In genomic region chr2:201127570-201127969, GRCh38 we compare ENCODE assay signal across 8 cellular contexts. TPM values are rescaled to one million over a fixed set of nuclear protein-coding genes. Genes with fewer than 3 reads are reported as not detected.
A peak's percentile ranks its signal among the peaks of the same experiment; 100 is the strongest.
DNase-seq lines count a peak whose midpoint lies in the region; ATAC-seq, FAIRE-seq and TF ChIP-seq lines count a peak whose summit lies in the region.

No MANE protein-coding gene starts in this region.

- H3K36me3 Mint-ChIP-seq in stimulated activated naive B cell treated with anti-CD40 and anti-IgM and Interleukin-4, amounts not matched to agents 10 μg/mL and 1 μg/mL and 100 μg/mL, for 72 hours = peaks cover 46 to 52% of the 10 kb centered on the region in 2 donors

- DNase-seq in DND-41 = peak; percentile 40
- no peak for DNase-seq in PC-9
- DNase-seq in K562 (ENCODE audit: extremely low read depth in 1 of 4, low spot score in 3 of 4) = peak in 1 of 4 experiments; percentile 38
- DNase-seq in kidney = no peak
- peak; percentile 43 for DNase-seq in stimulated activated naive B cell treated with anti-CD40 and anti-IgM and Interleukin-4, amounts not matched to agents 10 μg/mL and 1 μg/mL and 100 μg/mL, for 72 hours
- no peak for DNase-seq in SJCRH30

- no peak for TF ChIP-seq RAD21 in K562 (CRISPR knock-in tag; conservative IDR thresholded peaks at IDR 0.05 in 1 of 2, IDR thresholded peaks at IDR 0.05 in 1 of 2)

- POLR2A ChIA-PET in PC-9 (lab: Charles Lee; ENCODE audit: unreplicated experiment) = no interaction called here
- POLR2A ChIA-PET in K562 (lab: Yijun Ruan, JAX) = interaction anchor here (1.0 kb wide), 1 partner anchor 55 kb away, joined by 3 read pairs; the partner anchor contains the start of gene CASP10

- H3K27ac ChIP-seq in DND-41 (ENCODE audit: low read length) (no peak overlapping the region), PC-9 (0 out of 2 replicates have a peak overlapping the region, but pooled peaks have one; percentile 32), K562 (ENCODE audit: extremely low read depth, low read depth, low read length) (peak overlapping the region; percentile 82), kidney (ENCODE audit: low read depth in 2 of 2, low read length in 2 of 2) (peak overlapping the region; percentile 87 to 90), SJCRH30 (no peak overlapping the region)

- TF ChIP-seq POLR2A in K562 (conservative IDR thresholded peaks at IDR 0.05) = no peak

- H3K36me3 ChIP-seq in DND-41 (ENCODE audit: insufficient read depth, low read length) (no peaks in the 10 kb centered on the region), PC-9 (ENCODE audit: low read depth) (no peaks in the 10 kb centered on the region), K562 (ENCODE audit: control insufficient read depth, insufficient read depth, low read length) (peaks cover 36% of the 10 kb centered on the region), kidney (ENCODE audit: control insufficient read depth in 1 of 2, insufficient read depth in 2 of 2, low read length in 2 of 2) (peaks cover 0 to 5% of the 10 kb centered on the region in 2 donors), SJCRH30 (no peaks in the 10 kb centered on the region)

- no peak overlapping the region for H2AFZ ChIP-seq in DND-41 (ENCODE audit: low read depth, low read length)
- no peak overlapping the region for H2AFZ ChIP-seq in PC-9
- H2AFZ ChIP-seq in K562 (ENCODE audit: low read depth, low read length) = no peak overlapping the region

- H3K79me2 ChIP-seq in DND-41 (ENCODE audit: insufficient read depth, low read length) (peaks cover 68% of the 10 kb centered on the region), PC-9 (ENCODE audit: low read depth) (peaks cover 61% of the 10 kb centered on the region), K562 (ENCODE audit: control insufficient read depth, insufficient read depth, low read length) (peaks cover 97% of the 10 kb centered on the region)

- H3K4me2 ChIP-seq in DND-41 (ENCODE audit: insufficient read depth, low read length) = no peak overlapping the region
- no peak overlapping the region for H3K4me2 ChIP-seq in PC-9
- peak overlapping the region; percentile 82 for H3K4me2 ChIP-seq in K562 (ENCODE audit: insufficient read depth, low read length)

- TF ChIP-seq EP300 in K562 (IDR thresholded peaks at IDR 0.05; ENCODE audit: low read length) = no peak

- no peaks in the 10 kb centered on the region for H3K9me3 Mint-ChIP-seq in stimulated activated naive B cell treated with anti-CD40 and anti-IgM and Interleukin-4, amounts not matched to agents 10 μg/mL and 1 μg/mL and 100 μg/mL, for 72 hours

- H3K4me3 ChIP-seq in DND-41 (ENCODE audit: low read depth in 1 of 2, low read length in 2 of 2) (no peak overlapping the region), PC-9 (no peak overlapping the region), K562 (peak overlapping the region; percentile 20; the same call in 1 of the 2 replicates), kidney (ENCODE audit: low read length in 2 of 2) (peak overlapping the region; percentile 46 to 47), SJCRH30 (no peak overlapping the region)

- in situ Hi-C loops in K562 (cut with MboI) = no loop called here

- peaks cover 51 to 68% of the 10 kb centered on the region in 2 donors for H3K4me1 Mint-ChIP-seq in stimulated activated naive B cell treated with anti-CD40 and anti-IgM and Interleukin-4, amounts not matched to agents 10 μg/mL and 1 μg/mL and 100 μg/mL, for 72 hours

- H3K9ac ChIP-seq in DND-41 (ENCODE audit: low read depth, low read length) = no peak overlapping the region; the same call in 1 of the 2 replicates
- peak overlapping the region; percentile 66 to 84; a peak in 3 of 4 replicates for H3K9ac ChIP-seq in K562 (ENCODE audit: insufficient read depth in 1 of 2, low read depth in 2 of 2, low read length in 2 of 2)
- peak overlapping the region in 1 of 2 donors; percentile 70 for H3K9ac ChIP-seq in kidney (ENCODE audit: low read length in 2 of 2)

- peak overlapping the region; percentile 79 to 85 for H3K4me3 Mint-ChIP-seq in stimulated activated naive B cell treated with anti-CD40 and anti-IgM and Interleukin-4, amounts not matched to agents 10 μg/mL and 1 μg/mL and 100 μg/mL, for 72 hours

- peak overlapping the region; percentile 91 for H3K27ac Mint-ChIP-seq in stimulated activated naive B cell treated with anti-CD40 and anti-IgM and Interleukin-4, amounts not matched to agents 10 μg/mL and 1 μg/mL and 100 μg/mL, for 72 hours

- WGBS in K562 (ENCODE audit: insufficient coverage, low coverage, missing lambda C conversion rate) = 12% methylated on average over 4 of the region's 5 CpGs

- no peak for TF ChIP-seq CTCF in DND-41 (IDR thresholded peaks at IDR 0.05; ENCODE audit: borderline replicate concordance, extremely low read depth, low read length, poor library complexity, severe bottlenecking)
- TF ChIP-seq CTCF in PC-9 (conservative IDR thresholded peaks at IDR 0.05) = no peak
- TF ChIP-seq CTCF in K562 (IDR thresholded peaks at IDR 0.05 in 2 of 3, conservative IDR thresholded peaks at IDR 0.05 in 1 of 3; ENCODE audit: insufficient read depth in 2 of 3, low read depth in 1 of 3, low read length in 3 of 3) = no peak
- TF ChIP-seq CTCF in kidney (IDR thresholded peaks at IDR 0.05; ENCODE audit: borderline replicate concordance, extremely low read depth, insufficient read depth) = no peak

- H3K4me1 ChIP-seq in DND-41 (ENCODE audit: insufficient read depth, low read length) (peaks cover 51% of the 10 kb centered on the region), PC-9 (replicated peaks; ENCODE audit: insufficient read depth) (peaks cover 74% of the 10 kb centered on the region), K562 (replicated peaks in 1 of 2; ENCODE audit: control insufficient read depth in 2 of 2, insufficient read depth in 2 of 2, low read length in 2 of 2) (peaks cover 34 to 76% of the 10 kb centered on the region in 2 experiments), kidney (ENCODE audit: control insufficient read depth in 1 of 2, insufficient read depth in 1 of 2, low read depth in 1 of 2, low read length in 2 of 2) (peaks cover 55 to 76% of the 10 kb centered on the region in 2 donors), SJCRH30 (peaks cover 46% of the 10 kb centered on the region)

- FAIRE-seq in K562 (lab: Jason Lieb, UNC) (no peak), kidney (lab: Jason Lieb, UNC) (no peak)

- H3K9me1 ChIP-seq in K562 (ENCODE audit: control insufficient read depth, insufficient read depth, low read length) = no peaks in the 10 kb centered on the region

- H4K20me1 ChIP-seq in DND-41 (ENCODE audit: insufficient read depth, low read length) = no peaks in the 10 kb centered on the region
- H4K20me1 ChIP-seq in PC-9 (ENCODE audit: insufficient read depth) = no peaks in the 10 kb centered on the region
- no peaks in the 10 kb centered on the region for H4K20me1 ChIP-seq in K562 (replicated peaks; ENCODE audit: control insufficient read depth, insufficient read depth, low read length)

- ATAC-seq in DND-41 (ENCODE audit: insufficient read depth, low read depth) (peak; percentile 20; the same call in 2 of the 3 replicates), K562 (peak; percentile 19; the same call in 2 of the 3 replicates), GM21737 (IDR thresholded peaks at IDR 0.05; ENCODE audit: unreplicated experiment) (no peak), HG03432 (IDR thresholded peaks at IDR 0.05; ENCODE audit: unreplicated experiment) (no peak)
- peak; percentile 20 to 23 for ATAC-seq in stimulated activated naive B cell treated with anti-CD40 and anti-IgM and Interleukin-4, amounts not matched to agents 10 μg/mL and 1 μg/mL and 100 μg/mL, for 72 hours (replicated peaks)

- CTCF ChIA-PET in PC-9 (lab: Charles Lee) = no interaction called here
- CTCF ChIA-PET in K562 (lab: Yijun Ruan, JAX; ENCODE audit: low intra/inter-chr PET ratio) = no interaction called here

- peaks cover 30% of the 10 kb centered on the region for H3F3A ChIP-seq in PC-9 (ENCODE audit: insufficient read depth, low read depth)

- BruUV-seq in PC-9 (replicated peaks; lab: Mats Ljungman, UMichigan) (no TSS peak), K562 (replicated peaks; lab: Mats Ljungman, UMichigan) (no TSS peak)

- H3K27me3 ChIP-seq in DND-41 (ENCODE audit: insufficient read depth, low read length, poor library complexity) (no peaks in the 10 kb centered on the region), PC-9 (ENCODE audit: insufficient read depth, low read depth) (no peaks in the 10 kb centered on the region), K562 (ENCODE audit: control insufficient read depth in 2 of 2, insufficient read depth in 2 of 2, low read length in 2 of 2) (no peaks in the 10 kb centered on the region), SJCRH30 (no peaks in the 10 kb centered on the region)

- no peaks in the 10 kb centered on the region for H3K9me2 ChIP-seq in PC-9 (ENCODE audit: insufficient read depth)

- H3K27me3 Mint-ChIP-seq in stimulated activated naive B cell treated with anti-CD40 and anti-IgM and Interleukin-4, amounts not matched to agents 10 μg/mL and 1 μg/mL and 100 μg/mL, for 72 hours = no peaks in the 10 kb centered on the region

- intact Hi-C loops in PC-9 (cut with micrococcal nuclease; ENCODE audit: unreplicated experiment) = no loop called here
- intact Hi-C loops in K562 (cut with micrococcal nuclease) = no loop called here
- intact Hi-C loops in kidney (cut with DNase I) = no loop called here

- no peaks in the 10 kb centered on the region for H3K9me3 ChIP-seq in DND-41 (ENCODE audit: insufficient read depth, low read length, severe bottlenecking)
- H3K9me3 ChIP-seq in PC-9 (ENCODE audit: insufficient read depth, low read depth) = no peaks in the 10 kb centered on the region
- no peaks in the 10 kb centered on the region for H3K9me3 ChIP-seq in K562 (replicated peaks; ENCODE audit: control insufficient read depth, insufficient read depth, low read depth, low read length)
- no peaks in the 10 kb centered on the region for H3K9me3 ChIP-seq in kidney (ENCODE audit: control insufficient read depth in 1 of 2, low read length in 2 of 2)
- H3K9me3 ChIP-seq in SJCRH30 (replicated peaks) = no peaks in the 10 kb centered on the region

RNA-seq across cellular contexts. Expression of gene CFLAR, which starts 11.6 kb away (rescaled TPM):
- 75.4 and 99.1 TPM in 2 replicates for total RNA-seq in PC-9 (2021)
- 362 and 472 TPM in 2 replicates for total RNA-seq in K562 (2011; cell fraction: chromatin; rRNA removed; ENCODE audit: low replicate concordance)
- 167 and 172 TPM in 2 replicates for total RNA-seq in K562 (2011; cell fraction: nucleolus; rRNA removed)
- total RNA-seq in K562 (2011; cell fraction: nucleoplasm; rRNA removed) = 230 and 255 TPM in 2 replicates
- 46.0 and 48.6 TPM in 2 replicates for total RNA-seq in K562 (2014; rRNA removed)
- total RNA-seq in K562 (2014; rRNA removed; fragmentation: Illumina TruSeq; extraction: Trizol) = 73.6 and 95.3 TPM in 2 replicates
- 32.9 and 39.4 TPM in 2 replicates for total RNA-seq in K562 (2015; rRNA removed; fragmentation: Illumina TruSeq; extraction: Trizol)
- total RNA-seq in K562 (2021) = 66.4 and 78.4 TPM in 2 replicates
- polyA plus RNA-seq in K562 (2011; rRNA removed) = 55.5 and 102 TPM in 2 replicates
- polyA plus RNA-seq in K562 (2011; cell fraction: cytosol; rRNA removed) = 42.6 and 44.2 TPM in 2 replicates
- polyA plus RNA-seq in K562 (2011; cell fraction: nucleus; rRNA removed) = 65.0 and 100 TPM in 2 replicates
- polyA plus RNA-seq in K562 (2012) = 48.8 and 58.4 TPM in 2 replicates
- 54.0 and 55.1 TPM in 2 replicates for polyA plus RNA-seq in K562 (2014; fragmentation: Illumina TruSeq; extraction: Trizol)
- 10 to 100 TPM; 27.5 to 30.3 TPM for polyA plus RNA-seq in K562 (2014; fragmentation: Nextera tagmentation; extraction: Ambion mirVana)
- 45.6 and 55.9 TPM in 2 replicates for polyA plus RNA-seq in K562 (2014; rRNA removed)
- polyA minus RNA-seq in K562 (2011; rRNA and poly(A)+ RNA removed) = 142 and 164 TPM in 2 replicates
- 41.0 and 53.7 TPM in 2 replicates for polyA minus RNA-seq in K562 (2011; cell fraction: cytosol; rRNA and poly(A)+ RNA removed)
- polyA minus RNA-seq in K562 (2011; cell fraction: nucleus; rRNA and poly(A)+ RNA removed) = 135 and 142 TPM in 2 replicates
- total RNA-seq in kidney = 263 TPM
- 47.2 TPM for polyA plus RNA-seq in kidney (ENCODE audit: insufficient read depth, low read depth, low replicate concordance)
- 13.6 TPM in 2 replicates for total RNA-seq in SJCRH30 (2014; rRNA removed; shearing (Covaris generic))

RNA-seq across cellular contexts. Expression of gene CASP10, which starts 55.4 kb away (rescaled TPM):
- 15.2 and 16.9 TPM in 2 replicates for total RNA-seq in PC-9 (2021)
- 75.0 and 98.6 TPM in 2 replicates for total RNA-seq in K562 (2011; cell fraction: chromatin; rRNA removed; ENCODE audit: low replicate concordance)
- total RNA-seq in K562 (2011; cell fraction: nucleolus; rRNA removed) = 34.9 and 39.4 TPM in 2 replicates
- total RNA-seq in K562 (2011; cell fraction: nucleoplasm; rRNA removed) = 55.7 and 65.5 TPM in 2 replicates
- total RNA-seq in K562 (2014; rRNA removed) = 10.8 TPM in 2 replicates
- total RNA-seq in K562 (2014; rRNA removed; fragmentation: Illumina TruSeq; extraction: Trizol) = 17.4 and 19.7 TPM in 2 replicates
- total RNA-seq in K562 (2015; rRNA removed; fragmentation: Illumina TruSeq; extraction: Trizol) = 10.7 and 12.6 TPM in 2 replicates
- total RNA-seq in K562 (2021) = 12.1 and 12.2 TPM in 2 replicates
- 20.4 and 21.9 TPM in 2 replicates for polyA plus RNA-seq in K562 (2011; rRNA removed)
- polyA plus RNA-seq in K562 (2011; cell fraction: cytosol; rRNA removed) = 8.4 and 12.9 TPM in 2 replicates
- polyA plus RNA-seq in K562 (2011; cell fraction: nucleus; rRNA removed) = 16.1 and 18.3 TPM in 2 replicates
- 7.7 and 9.6 TPM in 2 replicates for polyA plus RNA-seq in K562 (2012)
- 9.9 and 10.6 TPM in 2 replicates for polyA plus RNA-seq in K562 (2014; fragmentation: Illumina TruSeq; extraction: Trizol)
- 1 to 10 TPM; 7.1 to 7.2 TPM for polyA plus RNA-seq in K562 (2014; fragmentation: Nextera tagmentation; extraction: Ambion mirVana)
- polyA plus RNA-seq in K562 (2014; rRNA removed) = 8.0 and 9.9 TPM in 2 replicates
- 34.7 TPM in 2 replicates for polyA minus RNA-seq in K562 (2011; rRNA and poly(A)+ RNA removed)
- polyA minus RNA-seq in K562 (2011; cell fraction: cytosol; rRNA and poly(A)+ RNA removed) = 13.5 and 13.9 TPM in 2 replicates
- 13.9 and 32.2 TPM in 2 replicates for polyA minus RNA-seq in K562 (2011; cell fraction: nucleus; rRNA and poly(A)+ RNA removed)
- 24.6 TPM for total RNA-seq in kidney
- 4.5 TPM for polyA plus RNA-seq in kidney (ENCODE audit: insufficient read depth, low read depth, low replicate concordance)
- total RNA-seq in SJCRH30 (2014; rRNA removed; shearing (Covaris generic)) = 1.0 and 1.1 TPM in 2 replicates

RNA-seq across cellular contexts. Expression of gene NDUFB3, which starts 55.8 kb away (rescaled TPM):
- 93.1 and 96.7 TPM in 2 replicates for total RNA-seq in PC-9 (2021)
- total RNA-seq in K562 (2011; cell fraction: chromatin; rRNA removed; ENCODE audit: low replicate concordance) = 4.1 and 9.5 TPM in 2 replicates
- 6.4 and 7.8 TPM in 2 replicates for total RNA-seq in K562 (2011; cell fraction: nucleolus; rRNA removed)
- total RNA-seq in K562 (2011; cell fraction: nucleoplasm; rRNA removed) = 11.7 and 11.8 TPM in 2 replicates
- 116 and 156 TPM in 2 replicates for total RNA-seq in K562 (2014; rRNA removed)
- total RNA-seq in K562 (2014; rRNA removed; fragmentation: Illumina TruSeq; extraction: Trizol) = 202 and 209 TPM in 2 replicates
- total RNA-seq in K562 (2015; rRNA removed; fragmentation: Illumina TruSeq; extraction: Trizol) = 138 and 152 TPM in 2 replicates
- total RNA-seq in K562 (2021) = 127 and 142 TPM in 2 replicates
- 121 and 152 TPM in 2 replicates for polyA plus RNA-seq in K562 (2011; rRNA removed)
- 21.4 and 72.0 TPM in 2 replicates for polyA plus RNA-seq in K562 (2011; cell fraction: cytosol; rRNA removed)
- 13.2 and 33.7 TPM in 2 replicates for polyA plus RNA-seq in K562 (2011; cell fraction: nucleus; rRNA removed)
- polyA plus RNA-seq in K562 (2012) = 97.7 and 221 TPM in 2 replicates
- 126 and 130 TPM in 2 replicates for polyA plus RNA-seq in K562 (2014; fragmentation: Illumina TruSeq; extraction: Trizol)
- polyA plus RNA-seq in K562 (2014; fragmentation: Nextera tagmentation; extraction: Ambion mirVana) = 100 to 1,000 TPM; 679 to 786 TPM
- polyA plus RNA-seq in K562 (2014; rRNA removed) = 230 and 235 TPM in 2 replicates
- 53.1 and 53.6 TPM in 2 replicates for polyA minus RNA-seq in K562 (2011; rRNA and poly(A)+ RNA removed)
- polyA minus RNA-seq in K562 (2011; cell fraction: cytosol; rRNA and poly(A)+ RNA removed) = 14.2 and 17.0 TPM in 2 replicates
- 4.7 and 12.2 TPM in 2 replicates for polyA minus RNA-seq in K562 (2011; cell fraction: nucleus; rRNA and poly(A)+ RNA removed)
- 101 TPM for total RNA-seq in kidney
- polyA plus RNA-seq in kidney (ENCODE audit: insufficient read depth, low read depth, low replicate concordance) = 309 TPM
- 126 and 138 TPM in 2 replicates for total RNA-seq in SJCRH30 (2014; rRNA removed; shearing (Covaris generic))

RNA-seq across cellular contexts. Expression of gene HYCC2, which starts 56.1 kb away (rescaled TPM):
- total RNA-seq in PC-9 (2021) (8.8 and 10.7 TPM in 2 replicates), K562 (2014; rRNA removed) (5.4 TPM in 2 replicates), K562 (2014; rRNA removed; fragmentation: Illumina TruSeq; extraction: Trizol) (15.6 and 16.9 TPM in 2 replicates), K562 (2015; rRNA removed; fragmentation: Illumina TruSeq; extraction: Trizol) (11.1 and 12.8 TPM in 2 replicates), K562 (2021) (18.9 and 20.0 TPM in 2 replicates), kidney (30.1 TPM)
- 36.2 and 109 TPM in 2 replicates for total RNA-seq in K562 (2011; cell fraction: chromatin; rRNA removed; ENCODE audit: low replicate concordance)
- 18.8 and 22.1 TPM in 2 replicates for total RNA-seq in K562 (2011; cell fraction: nucleolus; rRNA removed)
- 55.3 and 96.3 TPM in 2 replicates for total RNA-seq in K562 (2011; cell fraction: nucleoplasm; rRNA removed)
- polyA plus RNA-seq in K562 (2011; rRNA removed) (12.2 and 14.9 TPM in 2 replicates), K562 (2014; fragmentation: Illumina TruSeq; extraction: Trizol) (6.3 and 8.5 TPM in 2 replicates), K562 (2014; fragmentation: Nextera tagmentation; extraction: Ambion mirVana) (1 to 10 TPM; 7.5 to 9.8 TPM), K562 (2014; rRNA removed) (5.2 and 5.5 TPM in 2 replicates), kidney (ENCODE audit: insufficient read depth, low read depth, low replicate concordance) (4.0 TPM)
- polyA plus RNA-seq in K562 (2011; cell fraction: cytosol; rRNA removed) = 2.4 and 4.6 TPM in 2 replicates
- polyA plus RNA-seq in K562 (2011; cell fraction: nucleus; rRNA removed) = 12.1 and 15.4 TPM in 2 replicates
- polyA plus RNA-seq in K562 (2012) = 3.8 TPM in 2 replicates
- polyA minus RNA-seq in K562 (2011; rRNA and poly(A)+ RNA removed) = 33.9 and 39.3 TPM in 2 replicates
- 8.9 and 12.0 TPM in 2 replicates for polyA minus RNA-seq in K562 (2011; cell fraction: cytosol; rRNA and poly(A)+ RNA removed)
- polyA minus RNA-seq in K562 (2011; cell fraction: nucleus; rRNA and poly(A)+ RNA removed) = 23.7 and 39.7 TPM in 2 replicates
- 6.6 and 9.3 TPM in 2 replicates for total RNA-seq in SJCRH30 (2014; rRNA removed; shearing (Covaris generic))

Comparison
In these comparisons a context has a peak if more than half of its experiments do, and no peak if none do; other contexts are left out.
1. ATAC-seq: peak in DND-41 (single experiment), K562 (single experiment) and stimulated activated naive B cell treated with anti-CD40 and anti-IgM and Interleukin-4, amounts not matched to agents 10 μg/mL and 1 μg/mL and 100 μg/mL, for 72 hours (2 of 2); none in GM21737 (single experiment) and HG03432 (single experiment).
2. DNase-seq: peak in DND-41 (single experiment) and stimulated activated naive B cell treated with anti-CD40 and anti-IgM and Interleukin-4, amounts not matched to agents 10 μg/mL and 1 μg/mL and 100 μg/mL, for 72 hours (single experiment); none in PC-9 (0 of 2), kidney (single experiment) and SJCRH30 (0 of 2).
3. H3K27ac ChIP-seq: peak in PC-9 (single experiment), K562 (single experiment) and kidney (2 of 2); none in DND-41 (single experiment) and SJCRH30 (single experiment).
4. H3K4me3 ChIP-seq: peak in K562 (single experiment) and kidney (2 of 2); none in DND-41 (0 of 2), PC-9 (single experiment) and SJCRH30 (single experiment).